In the genomic region with DNA sequence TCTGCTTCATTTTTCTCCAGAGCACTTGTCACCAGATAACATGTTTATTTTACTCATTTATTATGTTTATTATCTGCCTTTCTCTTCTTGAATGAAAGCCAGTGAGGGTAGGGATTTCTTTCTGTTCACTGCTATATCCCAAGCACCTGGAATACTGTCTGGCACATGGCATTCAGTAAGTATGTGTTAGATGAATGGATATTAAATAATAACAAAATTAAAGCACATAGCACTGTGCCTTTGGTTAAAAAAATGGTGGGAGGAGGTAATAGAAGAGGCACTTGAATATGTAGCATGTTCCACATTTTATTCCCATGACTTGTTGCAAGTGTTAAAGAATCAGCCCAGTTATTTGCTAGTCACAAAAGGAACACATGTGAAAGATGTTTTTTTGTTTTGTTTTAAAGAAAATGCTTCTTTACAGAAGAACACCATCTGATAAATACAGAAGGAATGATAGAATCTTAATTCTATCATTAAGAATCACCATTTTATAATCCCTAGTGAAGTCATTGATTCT, we compare ENCODE assay signal across 13 cellular contexts.
DNase-seq lines count a peak whose midpoint lies in the region; ATAC-seq and TF ChIP-seq lines count a peak whose summit lies in the region.
"Had no signal": no experiment of that assay in that cellular context is flagged by ENCODE, and none has a peak within 500 bp of the region (broad histone marks: within the 10 kb centered on the region; RNA-seq: fewer than 3 reads in every experiment).

No MANE protein-coding gene starts in this region.

- H3K4me1 Mint-ChIP-seq in chondrocyte (ENCODE audit: low read depth) (peaks cover 49% of the 10 kb centered on the region), neural crest cell (peaks cover 56% of the 10 kb centered on the region), natural killer cell (no peaks in the 10 kb centered on the region)

- CTCF ChIA-PET in GM10248 (lab: Yijun Ruan, JAX) = no interaction called here

- POLR2A ChIA-PET in GM10248 (lab: Yijun Ruan, JAX) = no interaction called here

- H3K36me3 Mint-ChIP-seq in chondrocyte (ENCODE audit: low read depth) = no peaks in the 10 kb centered on the region
- H3K36me3 Mint-ChIP-seq in neural crest cell (ENCODE audit: low read depth) = no peaks in the 10 kb centered on the region
- H3K36me3 Mint-ChIP-seq in natural killer cell = peaks cover 14% of the 10 kb centered on the region
- H3K36me3 Mint-ChIP-seq: CD14-positive monocyte had no signal

- intact Hi-C loops in natural killer cell (cut with micrococcal nuclease) = no loop called here

- H3K9me3 Mint-ChIP-seq in chondrocyte (ENCODE audit: low read depth) (no peaks in the 10 kb centered on the region), neural crest cell (no peaks in the 10 kb centered on the region), natural killer cell (no peaks in the 10 kb centered on the region)

- TF ChIP-seq CTCF in AG10803 (conservative IDR thresholded peaks at IDR 0.05; ENCODE audit: low read length) (no peak), chondrocyte (IDR thresholded peaks at IDR 0.05) (no peak), neural crest cell (conservative IDR thresholded peaks at IDR 0.05) (no peak), GM10248 (IDR thresholded peaks at IDR 0.05; ENCODE audit: control extremely low read depth, extremely low read depth, low read depth, missing control alignments) (no peak), natural killer cell (IDR thresholded peaks at IDR 0.05) (no peak)

- peak; percentile 75 for DNase-seq in AG10803 (ENCODE audit: low read depth)
- peak; percentile 32 for DNase-seq in GM03348 (ENCODE audit: low spot score)
- no peak for DNase-seq in chondrocyte (ENCODE audit: low spot score)
- no peak for DNase-seq in neural crest cell (ENCODE audit: low read depth, low spot score)
- DNase-seq in GM10248 (ENCODE audit: extremely low spot score) = no peak
- no peak for DNase-seq in stimulated activated naive CD4-positive, alpha-beta T cell treated with Interleukin-2 at 50 U/mL for 16 hours (lab: John Stamatoyannopoulos, UW)
- no peak for DNase-seq in NCI-H2227 (lab: John Stamatoyannopoulos, UW; ENCODE audit: unreplicated experiment)
- no peak for DNase-seq in natural killer cell
- DNase-seq: NCI-H1092, NCI-H146, NCI-H2081, NCI-H510A treated with DMSO at 0.1 percent for 48 hours had no signal

- H3K27ac Mint-ChIP-seq in chondrocyte (ENCODE audit: unreplicated experiment) (peak overlapping the region; percentile 41), neural crest cell (ENCODE audit: unreplicated experiment) (no peak overlapping the region), natural killer cell (no peak overlapping the region)
- H3K27ac Mint-ChIP-seq: CD14-positive monocyte had no signal

- H3K27me3 Mint-ChIP-seq in chondrocyte (ENCODE audit: low read depth) = no peaks in the 10 kb centered on the region
- no peaks in the 10 kb centered on the region for H3K27me3 Mint-ChIP-seq in neural crest cell (ENCODE audit: low read depth)
- peaks cover 34 to 84% of the 10 kb centered on the region in 2 donors for H3K27me3 Mint-ChIP-seq in natural killer cell (ENCODE audit: low read depth in 2 of 2)

- ATAC-seq in natural killer cell = no peak

- H3K4me3 Mint-ChIP-seq in chondrocyte (ENCODE audit: unreplicated experiment) (no peak overlapping the region), neural crest cell (peak overlapping the region; percentile 9), natural killer cell (no peak overlapping the region)
- H3K4me3 Mint-ChIP-seq: CD14-positive monocyte had no signal

- H3K4me3 ChIP-seq in AG10803 (ENCODE audit: low read length) = no peak overlapping the region

Comparison
In these comparisons a context has a peak if more than half of its experiments do, and no peak if none do; other contexts are left out.
1. DNase-seq: peak in AG10803 (single experiment) and GM03348 (single experiment); none in chondrocyte (single experiment), neural crest cell (single experiment), GM10248 (single experiment), stimulated activated naive CD4-positive, alpha-beta T cell treated with Interleukin-2 at 50 U/mL for 16 hours (single experiment), NCI-H2227 (single experiment) and natural killer cell (single experiment).